Comparison of ENCODE assay signal across 31 cellular contexts in genomic region chr3:58725326-58725853, GRCh38. TPM values are rescaled to one million over a fixed set of nuclear protein-coding genes. Genes with fewer than 3 reads are reported as not detected.
A peak's percentile ranks its signal among the peaks of the same experiment; 100 is the strongest.
DNase-seq lines count a peak whose midpoint lies in the region; ATAC-seq, FAIRE-seq and TF ChIP-seq lines count a peak whose summit lies in the region.
"Had no signal": no experiment of that assay in that cellular context is flagged by ENCODE, and none has a peak within 500 bp of the region (broad histone marks: within the 10 kb centered on the region; RNA-seq: fewer than 3 reads in every experiment).

No MANE protein-coding gene starts in this region.

- DNase-seq in GM12892 (ENCODE audit: insufficient read length) (no peak), testis (no peak), COLO829 (ENCODE audit: low spot score) (no peak), COLO668 (lab: John Stamatoyannopoulos, UW; ENCODE audit: unreplicated experiment) (no peak), RKO (ENCODE audit: low spot score) (no peak)
- DNase-seq: AML-193; Caco-2; CD4-positive, alpha-beta T cell; H9; KBM-7; MM.1S; NCI-H1048; NCI-H1417 treated with DMSO at 0.1 percent for 48 hours; NCI-H1694 treated with DMSO at 0.1 percent for 48 hours; NCI-H2081; NCI-H2171; NCI-H226; NCI-H510A; NCI-H69; SHP77; T-cell had no signal

- no peaks in the 10 kb centered on the region for H3K36me3 ChIP-seq in testis (ENCODE audit: low read depth, missing control alignments)

- intact Hi-C loops in testis (cut with DNase I; ENCODE audit: low total_unique reads) = no loop called here

- no peaks in the 10 kb centered on the region for H3K9me3 ChIP-seq in testis
- H3K9me3 ChIP-seq: A549, Caco-2 had no signal

- no peak for TF ChIP-seq POLR2A in GM12892 (IDR thresholded peaks at IDR 0.05; ENCODE audit: low read depth, low read length)
- TF ChIP-seq POLR2A in testis (IDR thresholded peaks at IDR 0.05) = no peak

- ATAC-seq in HG02759 (IDR thresholded peaks at IDR 0.05; ENCODE audit: unreplicated experiment) (peak; percentile 56), HG03097 (IDR thresholded peaks at IDR 0.05; ENCODE audit: low FRiP score, unreplicated experiment) (peak; percentile 62)
- ATAC-seq: A549, GM23338, T-cell had no signal

- H3K27me3 ChIP-seq in testis = no peaks in the 10 kb centered on the region
- H3K27me3 ChIP-seq: BLaER1 treated with 17β-estradiol and CSF1 and Interleukin-3, amounts not matched to agents 10 nM and 100 nM had no signal

- WGBS in testis, 2 donors = 70 to 92% methylated on average over 7 of the region's 7 CpGs

- no peak overlapping the region for H3K4me3 ChIP-seq in testis
- H3K4me3 ChIP-seq: A549; BLaER1 treated with 17β-estradiol and CSF1 and Interleukin-3, amounts not matched to agents 10 nM and 100 nM; GM23338 had no signal

- TF ChIP-seq CTCF in testis (IDR thresholded peaks at IDR 0.05) = no peak

- FAIRE-seq in GM12892 (lab: Jason Lieb, UNC) = peak; percentile 14
- FAIRE-seq: A549, G401.6, GM18507 had no signal

- H3K4me1 ChIP-seq in testis = peaks cover 6% of the 10 kb centered on the region
- H3K4me1 ChIP-seq: A549; BLaER1 treated with 17β-estradiol and CSF1 and Interleukin-3, amounts not matched to agents 10 nM and 100 nM had no signal

- peak overlapping the region; percentile 10 to 25 for H3K27ac ChIP-seq in testis
- H3K27ac ChIP-seq: A549; BLaER1 treated with 17β-estradiol and CSF1 and Interleukin-3, amounts not matched to agents 10 nM and 100 nM; RWPE1 had no signal

RNA-seq across cellular contexts. Expression of gene FAM3D, which starts 58.8 kb away (rescaled TPM):
- not detected for polyA plus RNA-seq in GM12892 (2012; ENCODE audit: missing spikeins)
- total RNA-seq in testis = under 1 TPM in 1 of 2 donors, not detected in 1; 0.19 TPM
- polyA plus RNA-seq in testis (ENCODE audit: insufficient read depth, low read depth, low replicate concordance) = 0.41 TPM
- total RNA-seq: Caco-2; CD4-positive, alpha-beta T cell; GM23338; H9; SK-MEL-5; T-helper 2 cell treated with Interferon-gamma antibody and Interleukin-4, amounts not matched to agents 100 ng/mL and 5 ng/mL, for 36 hours had no signal
- polyA plus RNA-seq: A549 had no signal
